In the genomic region with DNA sequence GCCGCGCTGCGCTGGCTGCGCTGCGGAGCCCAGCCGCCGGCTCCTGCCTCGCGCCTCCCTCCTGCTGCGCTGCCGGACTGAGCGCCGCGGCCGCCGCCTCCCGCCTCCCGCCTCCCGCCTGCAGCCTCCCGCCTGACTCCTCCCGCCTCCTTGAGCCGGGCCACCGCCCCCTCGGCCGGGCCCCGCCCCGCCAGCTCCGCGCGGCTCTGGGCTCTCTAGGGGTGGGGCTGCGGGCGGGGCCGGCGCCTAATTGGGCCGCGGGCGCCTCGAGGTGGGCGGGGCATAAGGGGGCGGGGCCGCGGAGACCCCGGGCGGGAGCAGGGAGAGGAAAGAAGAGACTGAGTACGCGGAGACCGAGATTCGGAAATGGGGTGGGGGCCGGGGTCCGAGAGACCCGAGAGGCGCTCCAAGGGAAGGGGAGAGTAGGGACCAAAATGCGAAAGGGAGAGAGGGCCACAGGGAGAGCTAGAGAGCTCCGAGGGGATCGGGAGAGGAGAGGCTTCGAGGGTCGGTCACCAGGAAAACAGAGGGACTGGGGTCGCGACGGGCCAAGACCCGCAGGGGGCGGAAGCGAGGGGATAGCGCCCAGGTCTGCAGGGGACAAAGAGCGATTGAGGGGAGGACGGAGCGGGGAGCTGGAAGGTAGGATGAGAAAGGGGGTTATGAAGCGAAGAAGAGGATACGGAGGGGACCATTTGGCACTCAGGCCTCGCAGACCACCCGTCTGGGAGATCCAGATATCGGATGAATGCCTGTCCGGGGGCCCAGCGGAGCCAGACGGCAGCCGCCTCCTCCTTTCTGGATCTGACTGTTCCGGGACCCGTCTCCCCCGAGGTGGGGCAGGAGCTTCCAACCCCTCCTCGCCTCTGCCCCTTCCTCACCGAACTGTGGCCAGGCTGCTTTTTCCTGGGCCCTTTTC, we compare ENCODE assay signal across 8 cellular contexts. TPM values are rescaled to one million over a fixed set of nuclear protein-coding genes. Genes with fewer than 3 reads are reported as not detected.
DNase-seq lines count a peak whose midpoint lies in the region; ATAC-seq and TF ChIP-seq lines count a peak whose summit lies in the region.

A gene (minus strand): TSS at position 79 of the 919 bp plus-strand sequence. CDS start 255 bp downstream, outside the sequence.

- peak within 1 kb of the TSS; percentile 95 for H3K4me2 ChIP-seq in hepatocyte

- H3K4me3 ChIP-seq in GM06990 (replicated peaks; ENCODE audit: low read depth, low read length) (peak within 1 kb of the TSS; percentile 42), ascending aorta (peak within 1 kb of the TSS; percentile 27 to 53), hepatocyte (peak within 1 kb of the TSS; percentile 80), vagina (peak within 1 kb of the TSS; percentile 48)

- H3K4me3 Mint-ChIP-seq in T-helper 2 cell treated with Interferon-gamma antibody and Interleukin-4, amounts not matched to agents 5 μg/mL and 100 μg/mL, for 36 hours, result peak within 1 kb of the TSS; percentile 79

- no peak within 1 kb of the TSS for H3K27ac ChIP-seq in ascending aorta
- H3K27ac ChIP-seq in hepatocyte, result peak within 1 kb of the TSS; percentile 31
- no peak within 1 kb of the TSS for H3K27ac ChIP-seq in vagina

- intact Hi-C loops in ascending aorta (cut with DNase I) (loop anchor here (1.0 to 5.0 kb wide), 3 partner anchors 21 to 129 kb away; a partner anchor contains a TSS), vagina (cut with DNase I) (loop anchor here (5.0 kb wide), 1 partner anchor 49 kb away; no protein-coding TSS in a partner anchor)

- 8% methylated on average over 27 of the region's 81 CpGs for WGBS in hepatocyte (ENCODE audit: low lambda C conversion rate, missing lambda C conversion rate)

- H3K36me3 Mint-ChIP-seq in T-helper 2 cell treated with Interferon-gamma antibody and Interleukin-4, amounts not matched to agents 5 μg/mL and 100 μg/mL, for 36 hours (ENCODE audit: low read depth), result peaks cover 2% of the 10 kb centered on the region

- H3K4me1 ChIP-seq in ascending aorta (peaks cover 10 to 15% of the 10 kb centered on the region in 2 donors), hepatocyte (ENCODE audit: insufficient read depth) (peaks cover 8% of the 10 kb centered on the region), vagina (peaks cover 35% of the 10 kb centered on the region)

- no peaks in the 10 kb centered on the region for H3K79me2 ChIP-seq in hepatocyte

- peak; percentile 89 for DNase-seq in GM06990 (ENCODE audit: extremely low read depth, insufficient read length)
- peak; percentile 36 for DNase-seq in NCI-H1436 treated with DMSO at 0.1 percent for 48 hours (lab: John Stamatoyannopoulos, UW)
- peak; percentile 88 for DNase-seq in T-helper 2 cell treated with Interferon-gamma antibody and Interleukin-4, amounts not matched to agents 5 μg/mL and 100 μg/mL, for 36 hours (ENCODE audit: low spot score)
- peak; percentile 45 to 94 for DNase-seq in ascending aorta (ENCODE audit: low spot score in 2 of 2)
- peak; percentile 95 for DNase-seq in hepatocyte (ENCODE audit: low spot score)
- peak; percentile 92 for DNase-seq in retina
- no peak for DNase-seq in vagina (ENCODE audit: extremely low spot score in 2 of 2)

- H3K9me3 ChIP-seq in ascending aorta, result no peaks in the 10 kb centered on the region
- H3K9me3 ChIP-seq in hepatocyte (ENCODE audit: low read depth), result no peaks in the 10 kb centered on the region
- no peaks in the 10 kb centered on the region for H3K9me3 ChIP-seq in vagina

- peak; percentile 94 for ATAC-seq in HG02678 (IDR thresholded peaks at IDR 0.05; ENCODE audit: unreplicated experiment)

- H3K27me3 Mint-ChIP-seq in T-helper 2 cell treated with Interferon-gamma antibody and Interleukin-4, amounts not matched to agents 5 μg/mL and 100 μg/mL, for 36 hours (ENCODE audit: low read depth), result peaks cover 72% of the 10 kb centered on the region

- H3K9me3 Mint-ChIP-seq in T-helper 2 cell treated with Interferon-gamma antibody and Interleukin-4, amounts not matched to agents 5 μg/mL and 100 μg/mL, for 36 hours, result no peaks in the 10 kb centered on the region

- peaks cover 1% of the 10 kb centered on the region; the same call in 1 of the 2 replicates for H3K27me3 ChIP-seq in GM06990 (replicated peaks; ENCODE audit: control insufficient read depth, insufficient read depth, low read length)
- H3K27me3 ChIP-seq in ascending aorta, result peaks cover 9% of the 10 kb centered on the region
- peaks cover 73% of the 10 kb centered on the region for H3K27me3 ChIP-seq in hepatocyte
- no peaks in the 10 kb centered on the region for H3K27me3 ChIP-seq in vagina

- no peaks in the 10 kb centered on the region for H3K9me2 ChIP-seq in hepatocyte (replicated peaks; ENCODE audit: insufficient read depth)

- no peaks in the 10 kb centered on the region for H4K20me1 ChIP-seq in hepatocyte (ENCODE audit: insufficient read depth, poor library complexity, severe bottlenecking)

- H3K4me1 Mint-ChIP-seq in T-helper 2 cell treated with Interferon-gamma antibody and Interleukin-4, amounts not matched to agents 5 μg/mL and 100 μg/mL, for 36 hours (ENCODE audit: low read depth), result peaks cover 19% of the 10 kb centered on the region

- peak within 1 kb of the TSS; percentile 74 for H2AFZ ChIP-seq in hepatocyte

- no peak within 1 kb of the TSS for H3K27ac Mint-ChIP-seq in T-helper 2 cell treated with Interferon-gamma antibody and Interleukin-4, amounts not matched to agents 5 μg/mL and 100 μg/mL, for 36 hours

- TF ChIP-seq POLR2A in vagina (IDR thresholded peaks at IDR 0.05), result no peak

- H3K36me3 ChIP-seq in GM06990 (ENCODE audit: control insufficient read depth, insufficient read depth, low read length) (no peaks in the 10 kb centered on the region), ascending aorta (no peaks in the 10 kb centered on the region), hepatocyte (replicated peaks; ENCODE audit: insufficient read depth, low read depth) (no peaks in the 10 kb centered on the region), vagina (no peaks in the 10 kb centered on the region)

- TF ChIP-seq CTCF in GM06990 (IDR thresholded peaks at IDR 0.05; ENCODE audit: insufficient read depth, low read length, poor library complexity, severe bottlenecking) (peak; percentile 11), ascending aorta (IDR thresholded peaks at IDR 0.05) (no peak), hepatocyte (IDR thresholded peaks at IDR 0.05; ENCODE audit: poor library complexity) (peak; percentile 28), vagina (IDR thresholded peaks at IDR 0.05) (no peak)

RNA-seq across cellular contexts. Expression of the gene that starts here (rescaled TPM):
- total RNA-seq in ascending aorta, result not detected
- total RNA-seq in hepatocyte, result 12.8 and 15.1 TPM in 2 replicates
- polyA plus RNA-seq in hepatocyte, result 54.9 and 68.3 TPM in 2 replicates
- 6.9 TPM for total RNA-seq in vagina

Comparison
In these comparisons a context has a peak if more than half of its experiments do, and no peak if none do; other contexts are left out.
1. Peak in DNase-seq and H3K4me3 ChIP-seq in ascending aorta; RNA of the gene not detected or under 1 TPM.
2. DNase-seq: peak in GM06990 (single experiment), NCI-H1436 treated with DMSO at 0.1 percent for 48 hours (single experiment), T-helper 2 cell treated with Interferon-gamma antibody and Interleukin-4, amounts not matched to agents 5 μg/mL and 100 μg/mL, for 36 hours (single experiment), hepatocyte (single experiment) and retina (single experiment); none in vagina (0 of 2).
3. CTCF ChIP-seq: peak in GM06990 (single experiment) and hepatocyte (single experiment); none in ascending aorta (0 of 3) and vagina (0 of 3).
4. Peak in every context shown above with its lines, with median percentiles within 50 percentile points of each other: H3K4me3 ChIP-seq.